ENCODE assay signal across 25 cellular contexts in genomic region chr20:54013397-54013941, GRCh38. TPM values are rescaled to one million over a fixed set of nuclear protein-coding genes. Genes with fewer than 3 reads are reported as not detected.
A peak's percentile ranks its signal among the peaks of the same experiment; 100 is the strongest.
DNase-seq lines count a peak whose midpoint lies in the region; ATAC-seq, FAIRE-seq and TF ChIP-seq lines count a peak whose summit lies in the region.
"Had no signal": no experiment of that assay in that cellular context is flagged by ENCODE, and none has a peak within 500 bp of the region (broad histone marks: within the 10 kb centered on the region; RNA-seq: fewer than 3 reads in every experiment).

No MANE protein-coding gene starts in this region.

- no peak overlapping the region for H2AFZ ChIP-seq in GM12878 (ENCODE audit: control insufficient read depth, low read depth, low read length)
- H2AFZ ChIP-seq: GM23338 had no signal

- H3K9me3 ChIP-seq in GM12878 (replicated peaks; ENCODE audit: control insufficient read depth, insufficient read depth, low read length), result no peaks in the 10 kb centered on the region
- H3K9me3 ChIP-seq: Peyer's patch had no signal

- TF ChIP-seq POLR2A in GM12878 (IDR thresholded peaks at IDR 0.05; ENCODE audit: low read depth, low read length), result no peak

- peaks cover 8% of the 10 kb centered on the region for H3K27me3 Mint-ChIP-seq in stimulated activated naive CD8-positive, alpha-beta T cell treated with anti-CD3 and anti-CD28 coated beads, Interleukin-15, amount 100 ng/mL, for 72 hours
- H3K27me3 Mint-ChIP-seq in T-helper 2 cell treated with Interferon-gamma antibody and Interleukin-4, amounts not matched to agents 5 μg/mL and 100 μg/mL, for 36 hours (ENCODE audit: low read depth), result peaks cover 28% of the 10 kb centered on the region

- 94% methylated on average over 4 of the region's 4 CpGs for WGBS in GM12878 (ENCODE audit: insufficient coverage, insufficient replicate concordance, low lambda C conversion rate, missing lambda C conversion rate)

- TF ChIP-seq CTCF in GM12878 (IDR thresholded peaks at IDR 0.05 in 2 of 3, conservative IDR thresholded peaks at IDR 0.05 in 1 of 3; ENCODE audit: control insufficient read depth in 2 of 3, extremely low read depth in 1 of 3, insufficient read depth in 1 of 3, low read depth in 3 of 3, low read length in 3 of 3), result no peak

- H3K79me2 ChIP-seq in GM12878 (ENCODE audit: control insufficient read depth, insufficient read depth, low read length), result no peaks in the 10 kb centered on the region

- no peaks in the 10 kb centered on the region for H3K36me3 Mint-ChIP-seq in T-helper 2 cell treated with Interferon-gamma antibody and Interleukin-4, amounts not matched to agents 5 μg/mL and 100 μg/mL, for 36 hours (ENCODE audit: low read depth)
- H3K36me3 Mint-ChIP-seq: CD14-positive monocyte had no signal

- intact Hi-C loops in GM12878 (cut with micrococcal nuclease; ENCODE audit: unreplicated experiment), result no loop called here

- ATAC-seq in GM12878, result no peak
- no peak for ATAC-seq in stimulated activated naive CD8-positive, alpha-beta T cell treated with anti-CD3 and anti-CD28 coated beads, Interleukin-15, amount 100 ng/mL, for 72 hours
- ATAC-seq: GM23338, HepG2, K562 had no signal

- H3K27me3 ChIP-seq in GM12878 (replicated peaks in 1 of 2; ENCODE audit: control insufficient read depth in 2 of 2, insufficient read depth in 2 of 2, low read length in 1 of 2), result no peaks in the 10 kb centered on the region
- H3K27me3 ChIP-seq: Peyer's patch had no signal

- SMC1A ChIA-PET in GM12878 (lab: Charles Lee; ENCODE audit: uncharacterized antibody, unreplicated experiment), result interaction anchor here (0.8 to 1.4 kb wide), 2 partner anchors 8 to 73 kb away, joined by 3 to 4 read pairs; no protein-coding TSS in a partner anchor

- peaks cover 27% of the 10 kb centered on the region for H3K4me1 ChIP-seq in GM12878 (ENCODE audit: control insufficient read depth, insufficient read depth, low read length)
- H3K4me1 ChIP-seq: Peyer's patch had no signal

- no peak overlapping the region for H3K4me3 Mint-ChIP-seq in stimulated activated naive CD8-positive, alpha-beta T cell treated with anti-CD3 and anti-CD28 coated beads, Interleukin-15, amount 100 ng/mL, for 72 hours
- no peak overlapping the region for H3K4me3 Mint-ChIP-seq in T-helper 2 cell treated with Interferon-gamma antibody and Interleukin-4, amounts not matched to agents 5 μg/mL and 100 μg/mL, for 36 hours
- H3K4me3 Mint-ChIP-seq: B cell, CD14-positive monocyte, GM23338 had no signal

- RAD21 ChIA-PET in GM12878 (lab: Charles Lee; ENCODE audit: unreplicated experiment), result no interaction called here

- H3K4me1 Mint-ChIP-seq in stimulated activated naive CD8-positive, alpha-beta T cell treated with anti-CD3 and anti-CD28 coated beads, Interleukin-15, amount 100 ng/mL, for 72 hours, result peaks cover 11% of the 10 kb centered on the region
- peaks cover 9% of the 10 kb centered on the region for H3K4me1 Mint-ChIP-seq in T-helper 2 cell treated with Interferon-gamma antibody and Interleukin-4, amounts not matched to agents 5 μg/mL and 100 μg/mL, for 36 hours (ENCODE audit: low read depth)
- H3K4me1 Mint-ChIP-seq: GM23338 had no signal

- TF ChIP-seq EP300 in GM12878 (IDR thresholded peaks at IDR 0.05; ENCODE audit: borderline replicate concordance in 1 of 2, control insufficient read depth in 1 of 2, low read depth in 2 of 2, low read length in 2 of 2), result no peak

- POLR2A ChIA-PET in GM12878 (lab: Charles Lee), result no interaction called here

- no peaks in the 10 kb centered on the region for H3K36me3 ChIP-seq in GM12878 (ENCODE audit: control insufficient read depth in 2 of 2, insufficient read depth in 2 of 2, low read length in 1 of 2)
- H3K36me3 ChIP-seq: Peyer's patch had no signal

- H3K27ac Mint-ChIP-seq in stimulated activated naive CD8-positive, alpha-beta T cell treated with anti-CD3 and anti-CD28 coated beads, Interleukin-15, amount 100 ng/mL, for 72 hours, result peak overlapping the region in 1 of 2 donors; percentile 6
- no peak overlapping the region for H3K27ac Mint-ChIP-seq in T-helper 2 cell treated with Interferon-gamma antibody and Interleukin-4, amounts not matched to agents 5 μg/mL and 100 μg/mL, for 36 hours
- H3K27ac Mint-ChIP-seq: B cell, CD14-positive monocyte, GM23338 had no signal

- DNase-seq in DMS 273 (lab: John Stamatoyannopoulos, UW; ENCODE audit: unreplicated experiment), result peak; percentile 25
- DNase-seq in DMS 273 treated with DMSO at 0.1 percent for 48 hours (lab: John Stamatoyannopoulos, UW), result no peak
- DNase-seq in GM12878 (ENCODE audit: low read depth, low spot score), result no peak
- peak; percentile 32 for DNase-seq in medulla oblongata (ENCODE audit: extremely low spot score)
- DNase-seq in stimulated activated naive CD8-positive, alpha-beta T cell treated with anti-CD3 and anti-CD28 coated beads, Interleukin-15, amount 100 ng/mL, for 72 hours, result no peak
- DNase-seq in T-helper 2 cell treated with Interferon-gamma antibody and Interleukin-4, amounts not matched to agents 5 μg/mL and 100 μg/mL, for 36 hours (ENCODE audit: low spot score), result no peak
- no peak for DNase-seq in LoVo (ENCODE audit: low spot score)
- DNase-seq: DND-41, HCEC 1CT, NCI-H1417, NCI-H1694 treated with DMSO at 0.1 percent for 48 hours, NCI-H2081 treated with DMSO at 0.1 percent for 48 hours, NCI-H226, NCI-H510A treated with DMSO at 0.1 percent for 48 hours, NCI-H774, Peyer's patch had no signal

- CTCF ChIA-PET in GM12878 (lab: Yijun Ruan, JAX), result no interaction called here

- H3K4me3 ChIP-seq in GM12878, result no peak overlapping the region
- H3K4me3 ChIP-seq: GM23338, K562, Peyer's patch had no signal

- H3K9ac ChIP-seq in GM12878 (ENCODE audit: control insufficient read depth, insufficient read depth, low read length), result no peak overlapping the region

- H3K27ac ChIP-seq in GM12878 (ENCODE audit: control insufficient read depth, insufficient read depth), result no peak overlapping the region
- H3K27ac ChIP-seq: 22Rv1, Peyer's patch had no signal

- FAIRE-seq in A204.1 (lab: Jason Lieb, UNC), result peak; percentile 30
- no peak for FAIRE-seq in GM12878 (lab: Jason Lieb, UNC)
- FAIRE-seq: D721Med, GM12892, HepG2, K562 had no signal

- in situ Hi-C loops in GM12878 (cut with MboI), result no loop called here

- no peaks in the 10 kb centered on the region for H3K9me3 Mint-ChIP-seq in stimulated activated naive CD8-positive, alpha-beta T cell treated with anti-CD3 and anti-CD28 coated beads, Interleukin-15, amount 100 ng/mL, for 72 hours
- no peaks in the 10 kb centered on the region for H3K9me3 Mint-ChIP-seq in T-helper 2 cell treated with Interferon-gamma antibody and Interleukin-4, amounts not matched to agents 5 μg/mL and 100 μg/mL, for 36 hours
- H3K9me3 Mint-ChIP-seq: GM23338 had no signal

- no peak overlapping the region for H3K4me2 ChIP-seq in GM12878 (ENCODE audit: control insufficient read depth, insufficient read depth)
- H3K4me2 ChIP-seq: GM23338 had no signal

- TF ChIP-seq RAD21 in GM12878 (IDR thresholded peaks at IDR 0.05; ENCODE audit: insufficient read depth, low read depth, low read length), result no peak

- no TSS peak for BruUV-seq in GM12878 (replicated peaks; lab: Mats Ljungman, UMichigan)

- H4K20me1 ChIP-seq in GM12878 (ENCODE audit: control insufficient read depth, insufficient read depth), result no peaks in the 10 kb centered on the region

TF ChIP-seq in GM12878, 131 proteins besides CTCF, POLR2A, EP300 and RAD21 (continues in another document):
- TF ChIP-seq ZBTB40 (IDR thresholded peaks at IDR 0.05; ENCODE audit: borderline replicate concordance) (no peak), NFXL1 (IDR thresholded peaks at IDR 0.05; ENCODE audit: borderline replicate concordance) (peak; percentile 86; the same call in 1 of the 2 replicates)

RNA-seq across cellular contexts. Expression of gene BCAS1, which starts 56.9 kb away (rescaled TPM):
- 1.1 and 1.2 TPM in 2 replicates for total RNA-seq in GM12878 (2013; cell fraction: nucleolus; rRNA removed)
- total RNA-seq in GM12878 (2014; rRNA removed), result 0.45 and 0.54 TPM in 2 replicates
- total RNA-seq in GM12878 (2014; rRNA removed; fragmentation: Illumina TruSeq; extraction: Trizol), result 0.72 and 0.78 TPM in 2 replicates
- total RNA-seq in GM12878 (2021), result 0.56 TPM in 2 replicates
- 2.0 TPM for polyA plus RNA-seq in GM12878 (2011; ENCODE audit: low read depth)
- 0.24 and 0.34 TPM in 2 replicates for polyA plus RNA-seq in GM12878 (2011; rRNA removed)
- polyA plus RNA-seq in GM12878 (2011; cell fraction: cytosol; rRNA removed), result 0.23 and 0.25 TPM in 2 replicates
- polyA plus RNA-seq in GM12878 (2011; cell fraction: nucleus; rRNA removed), result 0.51 and 0.66 TPM in 2 replicates
- polyA plus RNA-seq in GM12878 (2012), result 3.0 and 5.4 TPM in 2 replicates
- 0.87 and 1.00 TPM in 2 replicates for polyA plus RNA-seq in GM12878 (2014; fragmentation: Illumina TruSeq; extraction: Trizol)
- polyA plus RNA-seq in GM12878 (2014; fragmentation: Nextera tagmentation; extraction: Ambion mirVana), result under 1 TPM; 0.21 to 0.51 TPM
- 0.67 and 0.74 TPM in 2 replicates for polyA plus RNA-seq in GM12878 (2014; rRNA removed)
- 1 to 10 TPM in 1 of 2 experiments, under 1 TPM in 1; 0.54 to 1.4 TPM for polyA plus RNA-seq in GM12878 (2016; fragmentation: Nextera tagmentation; extraction: Ambion mirVana)
- 0.67 and 0.80 TPM in 2 replicates for polyA minus RNA-seq in GM12878 (2011; rRNA and poly(A)+ RNA removed)
- polyA minus RNA-seq in GM12878 (2011; cell fraction: cytosol; rRNA and poly(A)+ RNA removed), result not detected in 2 replicates
- 0.96 and 0.97 TPM in 2 replicates for polyA minus RNA-seq in GM12878 (2011; cell fraction: nucleus; rRNA and poly(A)+ RNA removed)

Comparison
In these comparisons a context has a peak if more than half of its experiments do, and no peak if none do; other contexts are left out.
1. DNase-seq: peak in DMS 273 (single experiment) and medulla oblongata (single experiment); none in DMS 273 treated with DMSO at 0.1 percent for 48 hours (single experiment), GM12878 (single experiment), stimulated activated naive CD8-positive, alpha-beta T cell treated with anti-CD3 and anti-CD28 coated beads, Interleukin-15, amount 100 ng/mL, for 72 hours (0 of 2), T-helper 2 cell treated with Interferon-gamma antibody and Interleukin-4, amounts not matched to agents 5 μg/mL and 100 μg/mL, for 36 hours (single experiment) and LoVo (single experiment).